Comparison of ENCODE assay signal across 10 cellular contexts in the genomic region with DNA sequence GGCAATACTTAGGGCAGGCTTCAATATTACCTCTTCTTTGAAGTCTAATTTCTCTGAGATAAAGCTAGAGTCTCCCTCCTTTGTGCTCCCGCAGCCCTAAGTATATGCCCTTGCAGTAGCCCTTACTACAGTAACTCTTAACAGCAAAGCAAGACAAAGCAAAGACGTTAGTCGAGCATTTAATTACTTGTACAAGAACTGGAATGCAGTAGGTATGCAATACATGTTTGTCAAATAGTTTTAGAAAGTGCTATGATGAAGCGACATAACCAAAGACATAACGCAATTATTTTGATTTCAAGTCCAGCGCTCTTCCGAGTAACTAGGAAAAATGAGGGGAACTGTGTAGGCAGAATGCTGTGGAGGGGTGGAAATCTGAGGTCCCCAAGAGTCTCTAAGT. TPM values are rescaled to one million over a fixed set of nuclear protein-coding genes. Genes with fewer than 3 reads are reported as not detected.
A peak's percentile ranks its signal among the peaks of the same experiment; 100 is the strongest.
DNase-seq lines count a peak whose midpoint lies in the region; ATAC-seq, FAIRE-seq and TF ChIP-seq lines count a peak whose summit lies in the region.
"Had no signal": no experiment of that assay in that cellular context is flagged by ENCODE, and none has a peak within 500 bp of the region (broad histone marks: within the 10 kb centered on the region; RNA-seq: fewer than 3 reads in every experiment).

No MANE protein-coding gene starts in this region.

- peak overlapping the region; percentile 98 for H3K4me2 ChIP-seq in IMR-90 (ENCODE audit: low read depth, low read length)
- peak overlapping the region; percentile 87 for H3K4me2 ChIP-seq in H1 (ENCODE audit: insufficient read depth in 1 of 2, low read depth in 2 of 2, low read length in 2 of 2)

- H3K36me3 Mint-ChIP-seq in naive thymus-derived CD4-positive, alpha-beta T cell: peaks cover 0 to 7% (median 0%) of the 10 kb centered on the region in 5 donors

- no peak overlapping the region for H3K4me3 Mint-ChIP-seq in naive thymus-derived CD4-positive, alpha-beta T cell

- H2BK5ac ChIP-seq in IMR-90 (ENCODE audit: low read depth, low read length, poor library complexity, severe bottlenecking) (peak overlapping the region; percentile 80), H1 (ENCODE audit: low read depth, low read length) (no peak overlapping the region)

- dilution Hi-C loops in IMR-90 (cut with HindIII; ENCODE audit: low sequenced_read_pairs, unreplicated experiment): no loop called here

- WGBS in IMR-90 (ENCODE audit: extremely low coverage in 2 of 2, insufficient read length in 1 of 2), 2 experiments: no CpG with 5 or more reads among the region's 7 CpGs
- WGBS in H1 (ENCODE audit: extremely low coverage in 1 of 2, insufficient coverage in 1 of 2, insufficient read length in 1 of 2, insufficient replicate concordance in 2 of 2, low coverage in 1 of 2, low lambda C conversion rate in 2 of 2, missing lambda C conversion rate in 1 of 2), 2 experiments: 59% methylated on average over 7 of the region's 7 CpGs; no CpG with 5 or more reads in 1 of the 2 experiments

- TF ChIP-seq EP300 in H1 (IDR thresholded peaks at IDR 0.05; ENCODE audit: borderline replicate concordance in 1 of 2, low read depth in 2 of 2, low read length in 2 of 2): no peak

- H3K79me2 ChIP-seq in H1 (ENCODE audit: control insufficient read depth in 1 of 2, insufficient read depth in 2 of 2, low read length in 2 of 2): peaks cover 6 to 28% of the 10 kb centered on the region in 2 experiments; a peak in 3 of 4 replicates

- peaks cover 7% of the 10 kb centered on the region for H3K9me1 ChIP-seq in IMR-90 (ENCODE audit: insufficient read depth, low read length)

- H2AK5ac ChIP-seq in IMR-90 (ENCODE audit: low read depth, low read length): no peak overlapping the region
- no peak overlapping the region for H2AK5ac ChIP-seq in H1 (ENCODE audit: low read depth, low read length)

- TF ChIP-seq POLR2A in IMR-90 (IDR thresholded peaks at IDR 0.05; ENCODE audit: low read depth, low read length) (no peak), H1 (IDR thresholded peaks at IDR 0.05; ENCODE audit: control extremely low read depth in 1 of 2, low read depth in 2 of 2, low read length in 2 of 2) (no peak), GM12891 (IDR thresholded peaks at IDR 0.05; ENCODE audit: low read depth, low read length) (no peak)

- peaks cover 7% of the 10 kb centered on the region for H3K23me2 ChIP-seq in H1 (ENCODE audit: low read depth, low read length)

- BruUV-seq in IMR-90 (replicated peaks; lab: Mats Ljungman, UMichigan): no TSS peak

- intact Hi-C loops in IMR-90 (cut with micrococcal nuclease): loop anchor here (5.0 to 10.0 kb wide), 3 partner anchors 52 to 430 kb away; partner anchors contain the start of genes ERMAP, FOXJ3, SVBP and YBX1
- intact Hi-C loops in naive thymus-derived CD4-positive, alpha-beta T cell (cut with micrococcal nuclease): no loop called here

- H3K9me3 ChIP-seq in IMR-90 (ENCODE audit: control insufficient read depth, insufficient read depth, low read length): no peaks in the 10 kb centered on the region
- H3K9me3 ChIP-seq in H1 (ENCODE audit: insufficient read depth in 2 of 2, low read depth in 1 of 2, low read length in 1 of 2): no peaks in the 10 kb centered on the region
- no peaks in the 10 kb centered on the region for H3K9me3 ChIP-seq in naive thymus-derived CD4-positive, alpha-beta T cell (ENCODE audit: control insufficient read depth in 2 of 3, low read length in 3 of 3)

- no peak for DNase-seq in AG04449 (ENCODE audit: low read depth, low spot score)
- no peak for DNase-seq in IMR-90
- DNase-seq in H1 (ENCODE audit: low read depth in 1 of 2, low spot score in 2 of 2): no peak
- no peak for DNase-seq in naive thymus-derived CD4-positive, alpha-beta T cell
- DNase-seq in GM12891 (ENCODE audit: insufficient read length, low spot score): no peak
- DNase-seq in stimulated activated CD4-positive, alpha-beta T cell treated with anti-CD3 and anti-CD28 coated beads, Interleukin-4, amount 100 ng/mL, for 4 hours: no peak
- DNase-seq: activated CD8-positive, alpha-beta memory T cell treated with anti-CD3 and anti-CD28 coated beads, Interleukin-2, amount 50 U/mL, for 48 hours had no signal

- no peaks in the 10 kb centered on the region for H3K27me3 Mint-ChIP-seq in naive thymus-derived CD4-positive, alpha-beta T cell

- no peak for TF ChIP-seq RAD21 in IMR-90 (IDR thresholded peaks at IDR 0.05; ENCODE audit: low read length)
- TF ChIP-seq RAD21 in H1 (IDR thresholded peaks at IDR 0.05 in 1 of 2, conservative IDR thresholded peaks at IDR 0.05 in 1 of 2; ENCODE audit: low read depth in 2 of 2, low read length in 2 of 2): no peak

- H4K20me1 ChIP-seq in IMR-90 (ENCODE audit: insufficient read depth, low read length) (peaks cover 32% of the 10 kb centered on the region), H1 (replicated peaks in 1 of 2; ENCODE audit: control insufficient read depth in 1 of 2, insufficient read depth in 2 of 2, low read length in 2 of 2) (peaks cover 0 to 4% of the 10 kb centered on the region in 2 experiments)

- no peak overlapping the region for H2AK9ac ChIP-seq in IMR-90 (replicated peaks; ENCODE audit: low read depth, low read length, poor library complexity)

- H3K18ac ChIP-seq in IMR-90 (ENCODE audit: low read depth, low read length) (peak overlapping the region; percentile 55; the same call in 1 of the 2 replicates), H1 (ENCODE audit: extremely low read depth, low read length) (no peak overlapping the region)

- peak overlapping the region; percentile 92 for H3K56ac ChIP-seq in IMR-90 (ENCODE audit: extremely low read depth, insufficient read depth, low read length)
- no peak overlapping the region for H3K56ac ChIP-seq in H1 (replicated peaks; ENCODE audit: insufficient read length, low read depth, low read length)

- H3K4me1 Mint-ChIP-seq in naive thymus-derived CD4-positive, alpha-beta T cell: peaks cover 10 to 37% (median 23%) of the 10 kb centered on the region in 7 donors

- in situ Hi-C loops in IMR-90 (cut with MboI; ENCODE audit: low sequenced_read_pairs): no loop called here

- H3K4me1 ChIP-seq in IMR-90 (ENCODE audit: control insufficient read depth, insufficient read depth, low read length) (no peaks in the 10 kb centered on the region; the same call in 1 of the 2 replicates), H1 (replicated peaks in 1 of 4; ENCODE audit: control insufficient read depth in 3 of 4, insufficient read depth in 4 of 4, low read length in 3 of 4) (peaks cover 0 to 6% (median 3%) of the 10 kb centered on the region in 4 experiments; a peak in 5 of 7 replicates)
- H3K4me1 ChIP-seq in naive thymus-derived CD4-positive, alpha-beta T cell (ENCODE audit: control insufficient read depth in 2 of 2, insufficient read depth in 2 of 2, low read length in 2 of 2): peaks cover 24 to 30% of the 10 kb centered on the region in 2 donors

- POLR2A ChIA-PET in AG04449 (lab: Yijun Ruan, JAX) (interaction anchor here (0.8 to 1.5 kb wide), 5 partner anchors 20 to 108 kb away, joined by 3 to 5 read pairs (median 3); partner anchors contain the start of gene YBX1), IMR-90 (lab: Charles Lee; ENCODE audit: unreplicated experiment) (interaction anchor here (1.1 to 1.2 kb wide), 2 partner anchors 81 to 83 kb away, joined by 3 to 6 read pairs; partner anchors contain the start of genes YBX1 and ZNF691), H1 (lab: Charles Lee; ENCODE audit: partially characterized antibody) (interaction anchor here (1.2 to 2.1 kb wide), 6 partner anchors 8 to 82 kb away, joined by 3 to 14 read pairs (median 8); partner anchors contain the start of genes CLDN19 and YBX1)
- POLR2A ChIA-PET in naive thymus-derived CD4-positive, alpha-beta T cell (lab: Charles Lee): interaction anchor here (0.7 to 4.5 kb wide), 5 partner anchors 51 to 308 kb away, joined by 3 to 50 read pairs (median 37); partner anchors contain the start of genes CCDC30, ERMAP, SVBP and YBX1

- H3K79me1 ChIP-seq in IMR-90 (ENCODE audit: low read depth in 1 of 2, low read length in 2 of 2): peaks cover 17 to 44% of the 10 kb centered on the region in 2 experiments
- no peaks in the 10 kb centered on the region for H3K79me1 ChIP-seq in H1 (ENCODE audit: low read depth, low read length)

- H3K27ac ChIP-seq in IMR-90 (ENCODE audit: insufficient read depth, low read length) (peak overlapping the region; percentile 79; the same call in 1 of the 2 replicates), H1 (ENCODE audit: low read depth, low read length) (no peak overlapping the region)
- H3K27ac ChIP-seq in naive thymus-derived CD4-positive, alpha-beta T cell (ENCODE audit: low read depth, low read length): no peak overlapping the region

- H2BK120ac ChIP-seq in IMR-90 (ENCODE audit: low read depth, low read length): no peak overlapping the region
- H2BK120ac ChIP-seq in H1 (replicated peaks; ENCODE audit: low read depth, low read length): no peak overlapping the region

- H3K27me3 ChIP-seq in IMR-90 (ENCODE audit: control insufficient read depth, insufficient read depth, low read length) (no peaks in the 10 kb centered on the region), H1 (replicated peaks in 1 of 4; ENCODE audit: control insufficient read depth in 3 of 4, extremely low read depth in 1 of 4, insufficient read depth in 3 of 4, low read length in 3 of 4) (no peaks in the 10 kb centered on the region)
- H3K27me3 ChIP-seq in naive thymus-derived CD4-positive, alpha-beta T cell (ENCODE audit: control insufficient read depth in 2 of 2, insufficient read depth in 2 of 2, low read length in 2 of 2): no peaks in the 10 kb centered on the region

- ATAC-seq in IMR-90 (ENCODE audit: low read depth): no peak
- ATAC-seq in naive thymus-derived CD4-positive, alpha-beta T cell: no peak
- no peak for ATAC-seq in GM18498 (IDR thresholded peaks at IDR 0.05; ENCODE audit: unreplicated experiment)
- no peak for ATAC-seq in GM18870 (IDR thresholded peaks at IDR 0.05; ENCODE audit: unreplicated experiment)

- H3K4ac ChIP-seq in IMR-90 (ENCODE audit: low read depth, low read length): peak overlapping the region; percentile 97; the same call in 1 of the 2 replicates
- no peak overlapping the region for H3K4ac ChIP-seq in H1 (replicated peaks; ENCODE audit: insufficient read length, low read depth, low read length)

- H2BK12ac ChIP-seq in H1 (ENCODE audit: low read depth, low read length): no peak overlapping the region

- FAIRE-seq in H1 (lab: Jason Lieb, UNC): no peak
- FAIRE-seq in GM12891 (lab: Jason Lieb, UNC): no peak
- FAIRE-seq: HTR-8/SVneo had no signal

- H3K27ac Mint-ChIP-seq in naive thymus-derived CD4-positive, alpha-beta T cell: no peak overlapping the region

- H3K23ac ChIP-seq in IMR-90 (ENCODE audit: low read depth, low read length) (peak overlapping the region; percentile 98), H1 (ENCODE audit: insufficient read length) (no peak overlapping the region)

- H4K8ac ChIP-seq in IMR-90 (ENCODE audit: low read depth in 2 of 2, low read length in 2 of 2) (peak overlapping the region; percentile 16 to 83; a peak in 3 of 4 replicates), H1 (ENCODE audit: extremely low read depth, insufficient read depth, low read length) (no peak overlapping the region)

- peak overlapping the region; percentile 100 for H3K4me3 ChIP-seq in AG04449 (ENCODE audit: low read depth, low read length)
- H3K4me3 ChIP-seq in IMR-90 (ENCODE audit: insufficient read depth, low read depth, low read length): peak overlapping the region; percentile 77
- peak overlapping the region; percentile 82 to 92 (median 84); a peak in 7 of 8 replicates for H3K4me3 ChIP-seq in H1 (ENCODE audit: extremely low read depth in 1 of 4, insufficient read depth in 2 of 4, low read depth in 3 of 4, low read length in 4 of 4)
- H3K4me3 ChIP-seq in naive thymus-derived CD4-positive, alpha-beta T cell (ENCODE audit: low read length): peak overlapping the region; percentile 91

- H4K91ac ChIP-seq in IMR-90 (ENCODE audit: insufficient read depth, low read depth, low read length) (peak overlapping the region; percentile 79), H1 (replicated peaks; ENCODE audit: insufficient read length, low read length) (no peak overlapping the region)

- H3K14ac ChIP-seq in IMR-90 (replicated peaks; ENCODE audit: low read depth, low read length) (peak overlapping the region; percentile 95), H1 (ENCODE audit: insufficient read length) (no peak overlapping the region)

- TF ChIP-seq CTCF in AG04449 (IDR thresholded peaks at IDR 0.05; ENCODE audit: insufficient read depth, low read length, missing control alignments) (no peak), IMR-90 (conservative IDR thresholded peaks at IDR 0.05; ENCODE audit: low read depth, low read length) (no peak), H1 (IDR thresholded peaks at IDR 0.05; ENCODE audit: control extremely low read depth in 1 of 3, insufficient read depth in 1 of 3, low read depth in 1 of 3, low read length in 3 of 3) (no peak)

- H3K9ac ChIP-seq in IMR-90 (ENCODE audit: low read depth, low read length) (peak overlapping the region; percentile 91), H1 (replicated peaks in 1 of 4; ENCODE audit: extremely low read depth in 1 of 4, low read depth in 3 of 4, low read length in 3 of 4) (peak overlapping the region in 1 of 4 experiments; percentile 63; a peak in 1 of 7 replicates)

- H2AFZ ChIP-seq in IMR-90 (replicated peaks; ENCODE audit: low read length, poor library complexity) (no peak overlapping the region), H1 (ENCODE audit: low read length) (no peak overlapping the region)

- H4K5ac ChIP-seq in IMR-90 (ENCODE audit: low read depth, low read length): peak overlapping the region; percentile 28; the same call in 1 of the 2 replicates
- H4K5ac ChIP-seq in H1 (ENCODE audit: insufficient read length, low read depth, low read length): no peak overlapping the region

- H3K9me3 Mint-ChIP-seq in naive thymus-derived CD4-positive, alpha-beta T cell: no peaks in the 10 kb centered on the region

- CTCF ChIA-PET in AG04449 (lab: Yijun Ruan, JAX): interaction anchor here (0.9 to 4.7 kb wide), 8 partner anchors 8 to 587 kb away, joined by 3 to 59 read pairs (median 14); no protein-coding TSS in a partner anchor
- CTCF ChIA-PET in IMR-90 (lab: Yijun Ruan, JAX): interaction anchor here (1.2 kb wide), 2 partner anchors 13 to 18 kb away, joined by 3 to 4 read pairs; no protein-coding TSS in a partner anchor
- CTCF ChIA-PET in H1 (lab: Charles Lee; ENCODE audit: partially characterized antibody): interaction anchor here (0.5 to 4.6 kb wide), 5 partner anchors 8 to 395 kb away, joined by 3 to 26 read pairs (median 5); no protein-coding TSS in a partner anchor
- CTCF ChIA-PET in naive thymus-derived CD4-positive, alpha-beta T cell (lab: Charles Lee): interaction anchor here (1.2 to 1.5 kb wide), 2 partner anchors 18 to 159 kb away, joined by 3 read pairs; no protein-coding TSS in a partner anchor

- H2BK20ac ChIP-seq in IMR-90 (ENCODE audit: low read depth, low read length) (no peak overlapping the region), H1 (ENCODE audit: low read length) (no peak overlapping the region)

- peaks cover 4% of the 10 kb centered on the region for H3K36me3 ChIP-seq in IMR-90 (ENCODE audit: control insufficient read depth, insufficient read depth, low read length)
- no peaks in the 10 kb centered on the region; a peak in 2 of 8 replicates for H3K36me3 ChIP-seq in H1 (ENCODE audit: control insufficient read depth in 2 of 4, insufficient read depth in 4 of 4, low read length in 3 of 4)
- peaks cover 0 to 5% (median 4%) of the 10 kb centered on the region in 3 experiments for H3K36me3 ChIP-seq in naive thymus-derived CD4-positive, alpha-beta T cell (ENCODE audit: control insufficient read depth in 2 of 3, insufficient read depth in 3 of 3, low read length in 3 of 3)

- H2BK15ac ChIP-seq in IMR-90 (ENCODE audit: low read depth, low read length): no peak overlapping the region
- no peak overlapping the region for H2BK15ac ChIP-seq in H1 (ENCODE audit: low read length)

RNA-seq across cellular contexts. Expression of gene P3H1, which starts 1.6 kb away (rescaled TPM):
- total RNA-seq in IMR-90 (2012; rRNA removed): 85.3 and 108 TPM in 2 replicates
- 210 and 236 TPM in 2 replicates for polyA plus RNA-seq in IMR-90 (2012; rRNA removed)
- 179 and 195 TPM in 2 replicates for polyA plus RNA-seq in IMR-90 (2012; cell fraction: cytosol; rRNA removed)
- polyA plus RNA-seq in IMR-90 (2012; cell fraction: nucleus; rRNA removed; ENCODE audit: low replicate concordance): 280 and 570 TPM in 2 replicates
- 58.4 and 60.4 TPM in 2 replicates for total RNA-seq in H1 (2021; fragmentation: NEBNext Ultra II Directional; extraction: Animal tissue kit (Norgen Biotek cat#: 25700))
- polyA plus RNA-seq in H1 (2011; rRNA removed): 87.5 and 90.7 TPM in 2 replicates
- 70.9 TPM for polyA plus RNA-seq in H1 (2011; cell fraction: cytosol; rRNA removed)
- 228 TPM for polyA plus RNA-seq in H1 (2011; cell fraction: nucleus; rRNA removed)
- polyA plus RNA-seq in H1 (2012, experiment 1 of 2): 35.4 to 52.4 TPM (median 51.1 TPM) in 4 replicates
- polyA plus RNA-seq in H1 (2012, experiment 2 of 2): 37.1 TPM
- 108 TPM for polyA plus RNA-seq in H1 (2013, experiment 1 of 2)
- 90.7 TPM for polyA plus RNA-seq in H1 (2013, experiment 2 of 2)
- 56.4 and 57.1 TPM in 2 replicates for polyA minus RNA-seq in H1 (2011; rRNA and poly(A)+ RNA removed)
- 30.7 TPM for polyA minus RNA-seq in H1 (2011; cell fraction: cytosol; rRNA and poly(A)+ RNA removed)
- 51.6 TPM for polyA minus RNA-seq in H1 (2011; cell fraction: nucleus; rRNA and poly(A)+ RNA removed)
- total RNA-seq in naive thymus-derived CD4-positive, alpha-beta T cell: 10 to 100 TPM; 32.5 to 61.8 (median 47.3) TPM
- 10 to 100 TPM in 1 of 2 donors, 1 to 10 TPM in 1; 7.7 to 11.8 TPM for polyA plus RNA-seq in naive thymus-derived CD4-positive, alpha-beta T cell
- polyA plus RNA-seq in GM12891 (2012; ENCODE audit: low read depth, missing spikeins): 16.2 TPM

RNA-seq across cellular contexts. Expression of gene C1orf50, which starts 1.8 kb away (rescaled TPM):
- total RNA-seq in IMR-90 (2012; rRNA removed): 2.0 and 3.9 TPM in 2 replicates
- 4.7 and 6.0 TPM in 2 replicates for polyA plus RNA-seq in IMR-90 (2012; rRNA removed)
- 0.88 and 2.3 TPM in 2 replicates for polyA plus RNA-seq in IMR-90 (2012; cell fraction: cytosol; rRNA removed)
- 0.64 and 7.0 TPM in 2 replicates for polyA plus RNA-seq in IMR-90 (2012; cell fraction: nucleus; rRNA removed; ENCODE audit: low replicate concordance)
- 6.9 and 7.1 TPM in 2 replicates for total RNA-seq in H1 (2021; fragmentation: NEBNext Ultra II Directional; extraction: Animal tissue kit (Norgen Biotek cat#: 25700))
- polyA plus RNA-seq in H1 (2011; rRNA removed): 2.1 and 3.2 TPM in 2 replicates
- polyA plus RNA-seq in H1 (2011; cell fraction: cytosol; rRNA removed): 4.0 TPM
- polyA plus RNA-seq in H1 (2011; cell fraction: nucleus; rRNA removed): 1.5 TPM
- polyA plus RNA-seq in H1 (2012, experiment 1 of 2): 2.5 to 6.3 TPM (median 3.1 TPM) in 4 replicates
- 0.60 TPM for polyA plus RNA-seq in H1 (2012, experiment 2 of 2)
- polyA plus RNA-seq in H1 (2013, experiment 1 of 2): 2.6 TPM
- 2.3 TPM for polyA plus RNA-seq in H1 (2013, experiment 2 of 2)
- 2.2 and 3.3 TPM in 2 replicates for polyA minus RNA-seq in H1 (2011; rRNA and poly(A)+ RNA removed)
- 2.5 TPM for polyA minus RNA-seq in H1 (2011; cell fraction: cytosol; rRNA and poly(A)+ RNA removed)
- 3.0 TPM for polyA minus RNA-seq in H1 (2011; cell fraction: nucleus; rRNA and poly(A)+ RNA removed)
- total RNA-seq in naive thymus-derived CD4-positive, alpha-beta T cell: 10 to 100 TPM in 4 of 5 experiments, 1 to 10 TPM in 1; 7.0 to 20.8 (median 18.1) TPM
- polyA plus RNA-seq in naive thymus-derived CD4-positive, alpha-beta T cell: 1 to 10 TPM; 3.4 to 3.5 TPM
- polyA plus RNA-seq in GM12891 (2012; ENCODE audit: low read depth, missing spikeins): 3.5 TPM

RNA-seq across cellular contexts. Expression of gene TMEM269, which starts 19.5 kb away (rescaled TPM):
- not detected in 2 replicates for total RNA-seq in IMR-90 (2012; rRNA removed)
- polyA plus RNA-seq in IMR-90 (2012; rRNA removed): 0.14 TPM in 1 of 2 replicates, not detected in the other
- not detected in 2 replicates for polyA plus RNA-seq in IMR-90 (2012; cell fraction: cytosol; rRNA removed)
- polyA plus RNA-seq in IMR-90 (2012; cell fraction: nucleus; rRNA removed; ENCODE audit: low replicate concordance): 0.02 and 0.06 TPM in 2 replicates
- total RNA-seq in H1 (2021; fragmentation: NEBNext Ultra II Directional; extraction: Animal tissue kit (Norgen Biotek cat#: 25700)): 0.35 and 0.61 TPM in 2 replicates
- polyA plus RNA-seq in H1 (2011; rRNA removed): 0.14 TPM in 2 replicates
- polyA plus RNA-seq in H1 (2011; cell fraction: cytosol; rRNA removed): 0.19 TPM
- 0.29 TPM for polyA plus RNA-seq in H1 (2011; cell fraction: nucleus; rRNA removed)
- 0.10 to 0.39 TPM (median 0.20 TPM) in 4 replicates for polyA plus RNA-seq in H1 (2012, experiment 1 of 2)
- 0.08 TPM for polyA plus RNA-seq in H1 (2012, experiment 2 of 2)
- 0.12 TPM for polyA plus RNA-seq in H1 (2013, experiment 1 of 2)
- polyA plus RNA-seq in H1 (2013, experiment 2 of 2): 0.13 TPM
- 0.22 and 0.24 TPM in 2 replicates for polyA minus RNA-seq in H1 (2011; rRNA and poly(A)+ RNA removed)
- not detected for polyA minus RNA-seq in H1 (2011; cell fraction: cytosol; rRNA and poly(A)+ RNA removed)
- 0.20 TPM for polyA minus RNA-seq in H1 (2011; cell fraction: nucleus; rRNA and poly(A)+ RNA removed)
- total RNA-seq in naive thymus-derived CD4-positive, alpha-beta T cell: 1 to 10 TPM in 1 of 5 experiments, under 1 TPM in 4; 0.19 to 2.0 (median 0.35) TPM
- polyA plus RNA-seq in naive thymus-derived CD4-positive, alpha-beta T cell: not detected
- 0.05 TPM for polyA plus RNA-seq in GM12891 (2012; ENCODE audit: low read depth, missing spikeins)

RNA-seq across cellular contexts. Expression of gene CLDN19, which starts 25.2 kb away (rescaled TPM):
- total RNA-seq in IMR-90 (2012; rRNA removed): not detected in 2 replicates
- polyA plus RNA-seq in IMR-90 (2012; rRNA removed) (not detected in 2 replicates), H1 (2011; rRNA removed) (17.2 and 27.8 TPM in 2 replicates)
- not detected in 2 replicates for polyA plus RNA-seq in IMR-90 (2012; cell fraction: cytosol; rRNA removed)
- not detected in 2 replicates for polyA plus RNA-seq in IMR-90 (2012; cell fraction: nucleus; rRNA removed; ENCODE audit: low replicate concordance)
- total RNA-seq in H1 (2021; fragmentation: NEBNext Ultra II Directional; extraction: Animal tissue kit (Norgen Biotek cat#: 25700)): 9.7 and 12.1 TPM in 2 replicates
- 19.5 TPM for polyA plus RNA-seq in H1 (2011; cell fraction: cytosol; rRNA removed)
- polyA plus RNA-seq in H1 (2011; cell fraction: nucleus; rRNA removed): 22.5 TPM
- polyA plus RNA-seq in H1 (2012, experiment 1 of 2): 8.1 to 15.1 TPM (median 13.1 TPM) in 4 replicates
- 11.9 TPM for polyA plus RNA-seq in H1 (2012, experiment 2 of 2)
- polyA plus RNA-seq in H1 (2013, experiment 1 of 2): 10.3 TPM
- polyA plus RNA-seq in H1 (2013, experiment 2 of 2): 11.9 TPM
- polyA minus RNA-seq in H1 (2011; rRNA and poly(A)+ RNA removed): 11.2 and 12.8 TPM in 2 replicates
- 9.9 TPM for polyA minus RNA-seq in H1 (2011; cell fraction: cytosol; rRNA and poly(A)+ RNA removed)
- polyA minus RNA-seq in H1 (2011; cell fraction: nucleus; rRNA and poly(A)+ RNA removed): 10.9 TPM
- total RNA-seq in naive thymus-derived CD4-positive, alpha-beta T cell: not detected
- polyA plus RNA-seq in naive thymus-derived CD4-positive, alpha-beta T cell: not detected
- polyA plus RNA-seq in GM12891 (2012; ENCODE audit: low read depth, missing spikeins): not detected

RNA-seq across cellular contexts. Expression of gene ERMAP, which starts 51.7 kb away (rescaled TPM):
- 5.0 and 5.6 TPM in 2 replicates for total RNA-seq in IMR-90 (2012; rRNA removed)
- polyA plus RNA-seq in IMR-90 (2012; rRNA removed): 5.9 and 7.2 TPM in 2 replicates
- 3.4 and 3.6 TPM in 2 replicates for polyA plus RNA-seq in IMR-90 (2012; cell fraction: cytosol; rRNA removed)
- polyA plus RNA-seq in IMR-90 (2012; cell fraction: nucleus; rRNA removed; ENCODE audit: low replicate concordance): 8.3 and 25.2 TPM in 2 replicates
- 3.9 and 5.0 TPM in 2 replicates for total RNA-seq in H1 (2021; fragmentation: NEBNext Ultra II Directional; extraction: Animal tissue kit (Norgen Biotek cat#: 25700))
- 2.2 and 2.5 TPM in 2 replicates for polyA plus RNA-seq in H1 (2011; rRNA removed)
- 3.5 TPM for polyA plus RNA-seq in H1 (2011; cell fraction: cytosol; rRNA removed)
- polyA plus RNA-seq in H1 (2011; cell fraction: nucleus; rRNA removed): 3.7 TPM
- 2.8 to 3.2 TPM (median 2.9 TPM) in 4 replicates for polyA plus RNA-seq in H1 (2012, experiment 1 of 2)
- 0.51 TPM for polyA plus RNA-seq in H1 (2012, experiment 2 of 2)
- 2.6 TPM for polyA plus RNA-seq in H1 (2013, experiment 1 of 2)
- polyA plus RNA-seq in H1 (2013, experiment 2 of 2): 2.6 TPM
- polyA minus RNA-seq in H1 (2011; rRNA and poly(A)+ RNA removed): 2.4 and 3.5 TPM in 2 replicates
- polyA minus RNA-seq in H1 (2011; cell fraction: cytosol; rRNA and poly(A)+ RNA removed): 2.6 TPM
- polyA minus RNA-seq in H1 (2011; cell fraction: nucleus; rRNA and poly(A)+ RNA removed): 3.4 TPM
- total RNA-seq in naive thymus-derived CD4-positive, alpha-beta T cell: 10 to 100 TPM in 1 of 5 experiments, 1 to 10 TPM in 4; 6.1 to 10.3 (median 6.7) TPM
- 1 to 10 TPM; 1.9 to 2.9 TPM for polyA plus RNA-seq in naive thymus-derived CD4-positive, alpha-beta T cell
- 2.7 TPM for polyA plus RNA-seq in GM12891 (2012; ENCODE audit: low read depth, missing spikeins)
